8 cellular contexts compared by ENCODE assay signal in the genomic region with DNA sequence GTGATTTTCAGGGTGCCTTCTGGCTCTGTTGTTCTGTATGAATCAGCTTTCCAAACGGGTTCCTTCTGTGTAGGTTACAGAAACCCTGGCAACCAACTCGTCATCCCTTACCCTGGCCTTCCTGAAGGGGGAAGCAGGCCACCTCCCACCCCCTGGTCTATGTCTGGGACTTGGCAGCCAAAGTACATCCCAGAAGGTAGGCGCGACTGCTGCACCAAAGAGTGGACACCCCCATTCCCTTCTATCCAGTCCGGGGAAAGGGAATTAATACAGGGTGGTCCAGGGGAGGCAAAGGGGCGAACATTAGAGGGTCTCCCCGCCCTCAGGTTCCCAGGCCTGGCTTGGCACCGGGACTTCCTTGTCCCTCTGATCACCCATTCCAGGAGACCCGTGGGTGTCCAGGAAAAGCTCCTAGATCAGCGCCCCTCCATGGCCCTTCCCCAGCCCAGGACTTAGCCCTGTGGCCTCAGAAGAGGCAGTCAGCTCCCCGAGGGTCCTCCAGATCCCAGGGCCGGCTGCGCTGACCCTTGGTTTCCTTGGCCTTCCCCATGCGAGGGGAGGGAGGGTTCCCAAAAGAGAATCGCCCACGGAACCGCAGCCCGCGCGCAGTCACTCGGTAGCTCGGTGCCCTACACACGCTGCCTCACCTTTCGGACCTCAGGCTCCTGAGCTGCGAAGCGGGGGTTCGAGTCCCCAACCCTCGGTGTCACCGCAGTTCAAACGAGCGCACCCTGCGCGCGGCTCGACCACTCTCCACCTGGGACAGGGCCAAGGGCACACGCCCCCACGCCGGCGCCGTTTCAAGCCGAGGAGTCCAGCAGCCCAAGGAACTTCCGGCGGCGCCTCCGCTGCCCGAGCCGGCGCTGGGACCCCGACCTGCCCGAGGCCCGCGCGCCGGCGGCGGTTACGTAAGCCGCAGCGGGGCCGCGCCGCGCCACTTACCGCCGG. TPM values are rescaled to one million over a fixed set of nuclear protein-coding genes. Genes with fewer than 3 reads are reported as not detected.
DNase-seq lines count a peak whose midpoint lies in the region; ATAC-seq and TF ChIP-seq lines count a peak whose summit lies in the region.

A gene with protein sequence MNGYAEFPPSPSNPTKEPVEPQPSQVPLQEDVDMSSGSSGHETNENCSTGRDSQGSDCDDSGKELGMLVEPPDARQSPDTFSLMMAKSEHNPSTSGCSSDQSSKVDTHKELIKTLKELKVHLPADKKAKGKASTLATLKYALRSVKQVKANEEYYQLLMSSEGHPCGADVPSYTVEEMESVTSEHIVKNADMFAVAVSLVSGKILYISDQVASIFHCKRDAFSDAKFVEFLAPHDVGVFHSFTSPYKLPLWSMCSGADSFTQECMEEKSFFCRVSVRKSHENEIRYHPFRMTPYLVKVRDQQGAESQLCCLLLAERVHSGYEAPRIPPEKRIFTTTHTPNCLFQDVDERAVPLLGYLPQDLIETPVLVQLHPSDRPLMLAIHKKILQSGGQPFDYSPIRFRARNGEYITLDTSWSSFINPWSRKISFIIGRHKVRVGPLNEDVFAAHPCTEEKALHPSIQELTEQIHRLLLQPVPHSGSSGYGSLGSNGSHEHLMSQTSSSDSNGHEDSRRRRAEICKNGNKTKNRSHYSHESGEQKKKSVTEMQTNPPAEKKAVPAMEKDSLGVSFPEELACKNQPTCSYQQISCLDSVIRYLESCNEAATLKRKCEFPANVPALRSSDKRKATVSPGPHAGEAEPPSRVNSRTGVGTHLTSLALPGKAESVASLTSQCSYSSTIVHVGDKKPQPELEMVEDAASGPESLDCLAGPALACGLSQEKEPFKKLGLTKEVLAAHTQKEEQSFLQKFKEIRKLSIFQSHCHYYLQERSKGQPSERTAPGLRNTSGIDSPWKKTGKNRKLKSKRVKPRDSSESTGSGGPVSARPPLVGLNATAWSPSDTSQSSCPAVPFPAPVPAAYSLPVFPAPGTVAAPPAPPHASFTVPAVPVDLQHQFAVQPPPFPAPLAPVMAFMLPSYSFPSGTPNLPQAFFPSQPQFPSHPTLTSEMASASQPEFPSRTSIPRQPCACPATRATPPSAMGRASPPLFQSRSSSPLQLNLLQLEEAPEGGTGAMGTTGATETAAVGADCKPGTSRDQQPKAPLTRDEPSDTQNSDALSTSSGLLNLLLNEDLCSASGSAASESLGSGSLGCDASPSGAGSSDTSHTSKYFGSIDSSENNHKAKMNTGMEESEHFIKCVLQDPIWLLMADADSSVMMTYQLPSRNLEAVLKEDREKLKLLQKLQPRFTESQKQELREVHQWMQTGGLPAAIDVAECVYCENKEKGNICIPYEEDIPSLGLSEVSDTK (N-terminal part only) (minus strand): TSS at position 909 of the 948 bp plus-strand sequence. CDS start 10,674 bp downstream, outside the sequence.

- intact Hi-C loops in ascending aorta (cut with DNase I), result loop anchor here (2.0 to 5.0 kb wide), 2 partner anchors 46 to 119 kb away; a partner anchor contains a TSS

- H3K4me3 ChIP-seq in ascending aorta (peak within 1 kb of the TSS; percentile 75 to 86), hepatocyte (peak within 1 kb of the TSS; percentile 92)

- H3K27ac ChIP-seq in ascending aorta (peak within 1 kb of the TSS; percentile 96 to 97), hepatocyte (peak within 1 kb of the TSS; percentile 96)

- peaks cover 42% of the 10 kb centered on the region for H3K79me2 ChIP-seq in hepatocyte

- DNase-seq in DMS 273 treated with DMSO at 0.1 percent for 48 hours (lab: John Stamatoyannopoulos, UW) (peak; percentile 30), SK-MEL-5 (ENCODE audit: low read depth, low spot score) (peak; percentile 50), ascending aorta (ENCODE audit: low spot score in 2 of 2) (peak; percentile 58 to 92), hepatocyte (ENCODE audit: low spot score) (peak; percentile 91), pulmonary artery endothelial cell (ENCODE audit: low read depth, low spot score) (peak; percentile 60), NCI-H187 treated with DMSO at 0.1 percent for 48 hours (lab: John Stamatoyannopoulos, UW) (no peak)

- H3K4me2 ChIP-seq in hepatocyte, result peak within 1 kb of the TSS; percentile 89

- no peaks in the 10 kb centered on the region for H4K20me1 ChIP-seq in hepatocyte (ENCODE audit: insufficient read depth, poor library complexity, severe bottlenecking)

- H3K36me3 ChIP-seq in ascending aorta (no peaks in the 10 kb centered on the region), hepatocyte (replicated peaks; ENCODE audit: insufficient read depth, low read depth) (no peaks in the 10 kb centered on the region)

- no peaks in the 10 kb centered on the region for H3K9me3 ChIP-seq in ascending aorta
- H3K9me3 ChIP-seq in hepatocyte (ENCODE audit: low read depth), result no peaks in the 10 kb centered on the region

- no peaks in the 10 kb centered on the region for H3K9me2 ChIP-seq in hepatocyte (replicated peaks; ENCODE audit: insufficient read depth)

- in situ Hi-C loops in SK-MEL-5 (cut with HindIII; ENCODE audit: low pct_unique_long_range_greater_than_20kb, low sequenced_read_pairs), result no loop called here

- 8% methylated on average over 38 of the region's 65 CpGs for WGBS in hepatocyte (ENCODE audit: low lambda C conversion rate, missing lambda C conversion rate)

- TF ChIP-seq CTCF in ascending aorta (IDR thresholded peaks at IDR 0.05), result peak in 2 of 3 experiments; percentile 16 to 19
- TF ChIP-seq CTCF in hepatocyte (IDR thresholded peaks at IDR 0.05; ENCODE audit: poor library complexity), result peak; percentile 14

- H2AFZ ChIP-seq in hepatocyte, result peak within 1 kb of the TSS; percentile 42

- H3K4me1 ChIP-seq in ascending aorta (peaks cover 16 to 36% of the 10 kb centered on the region in 2 donors), hepatocyte (ENCODE audit: insufficient read depth) (peaks cover 48% of the 10 kb centered on the region)

- ATAC-seq in GM19395 (IDR thresholded peaks at IDR 0.05; ENCODE audit: unreplicated experiment) (peak; percentile 35), HG03460 (IDR thresholded peaks at IDR 0.05; ENCODE audit: unreplicated experiment) (peak; percentile 35)

- no peaks in the 10 kb centered on the region for H3K27me3 ChIP-seq in ascending aorta
- no peaks in the 10 kb centered on the region for H3K27me3 ChIP-seq in hepatocyte

RNA-seq across cellular contexts. Expression of the gene that starts here (rescaled TPM):
- total RNA-seq in SK-MEL-5 (2014; rRNA removed; shearing (Covaris generic)), result 1.8 and 2.2 TPM in 2 replicates
- polyA plus RNA-seq in SK-MEL-5 (2015; cell fraction: cytosol; rRNA removed), result 2.3 and 3.0 TPM in 2 replicates
- 2.7 and 5.2 TPM in 2 replicates for polyA plus RNA-seq in SK-MEL-5 (2015; cell fraction: nucleus; rRNA removed)
- total RNA-seq in ascending aorta, result 21.6 TPM
- total RNA-seq in hepatocyte, result 6.1 and 8.9 TPM in 2 replicates
- polyA plus RNA-seq in hepatocyte, result 6.0 and 6.4 TPM in 2 replicates
- total RNA-seq in pulmonary artery endothelial cell, result 2.2 and 2.4 TPM in 2 replicates
